24 cellular contexts compared by ENCODE assay signal in genomic region chr11:34823197-34823596, GRCh38.
DNase-seq lines count a peak whose midpoint lies in the region; ATAC-seq and TF ChIP-seq lines count a peak whose summit lies in the region.
"Had no signal": no experiment of that assay in that cellular context is flagged by ENCODE, and none has a peak within 500 bp of the region (broad histone marks: within the 10 kb centered on the region; RNA-seq: fewer than 3 reads in every experiment).

No MANE protein-coding gene starts in this region.

- no peaks in the 10 kb centered on the region for H4K20me1 ChIP-seq in mammary epithelial cell (ENCODE audit: insufficient read depth, low read length)

- H2AFZ ChIP-seq in mammary epithelial cell (ENCODE audit: low read depth, low read length): no peak overlapping the region
- peak overlapping the region; percentile 33 for H2AFZ ChIP-seq in parathyroid adenoma
- H2AFZ ChIP-seq: GM23338, PC-9 had no signal

- H3K4me1 ChIP-seq in breast epithelium (no peaks in the 10 kb centered on the region), mammary epithelial cell (ENCODE audit: insufficient read depth, low read length) (peaks cover 21% of the 10 kb centered on the region), gastroesophageal sphincter (no peaks in the 10 kb centered on the region), parathyroid adenoma (no peaks in the 10 kb centered on the region)
- H3K4me1 ChIP-seq: BE2C, SJCRH30 had no signal

- TF ChIP-seq POLR2A in breast epithelium (IDR thresholded peaks at IDR 0.05): no peak
- TF ChIP-seq POLR2A in gastroesophageal sphincter (IDR thresholded peaks at IDR 0.05): no peak

- H3K79me2 ChIP-seq in mammary epithelial cell (ENCODE audit: insufficient read depth, low read length) (no peaks in the 10 kb centered on the region), parathyroid adenoma (no peaks in the 10 kb centered on the region)

- no peak for TF ChIP-seq EP300 in Ishikawa (IDR thresholded peaks at IDR 0.05; ENCODE audit: borderline replicate concordance)
- TF ChIP-seq EP300 in gastroesophageal sphincter (IDR thresholded peaks at IDR 0.05): no peak

- H3K4me3 ChIP-seq in breast epithelium: no peak overlapping the region
- no peak overlapping the region for H3K4me3 ChIP-seq in mammary epithelial cell (replicated peaks in 1 of 3; ENCODE audit: insufficient read depth in 1 of 3, low read depth in 2 of 3, low read length in 3 of 3)
- H3K4me3 ChIP-seq in gastroesophageal sphincter: no peak overlapping the region
- H3K4me3 ChIP-seq in parathyroid adenoma (ENCODE audit: low read depth, low read length): no peak overlapping the region
- H3K4me3 ChIP-seq: GM23338, PC-9, SJCRH30 had no signal

- H3K4me2 ChIP-seq in mammary epithelial cell (ENCODE audit: insufficient read depth, low read depth, low read length): no peak overlapping the region
- no peak overlapping the region for H3K4me2 ChIP-seq in parathyroid adenoma (ENCODE audit: low read length)
- H3K4me2 ChIP-seq: GM23338, PC-9 had no signal

- peak; percentile 25 for ATAC-seq in gastroesophageal sphincter
- no peak for ATAC-seq in GM21576 (IDR thresholded peaks at IDR 0.05; ENCODE audit: unreplicated experiment)
- ATAC-seq: GM23338 had no signal

- H3K9me3 ChIP-seq in breast epithelium: no peaks in the 10 kb centered on the region
- H3K9me3 ChIP-seq in mammary epithelial cell (replicated peaks; ENCODE audit: insufficient read depth, low read length): no peaks in the 10 kb centered on the region
- no peaks in the 10 kb centered on the region for H3K9me3 ChIP-seq in gastroesophageal sphincter
- H3K9me3 ChIP-seq in parathyroid adenoma (ENCODE audit: control insufficient read depth, low read length): no peaks in the 10 kb centered on the region
- H3K9me3 ChIP-seq: BE2C, SJCRH30 had no signal

- intact Hi-C loops in breast epithelium (cut with DNase I; ENCODE audit: low total_unique reads): no loop called here
- intact Hi-C loops in mammary epithelial cell (cut with micrococcal nuclease): no loop called here

- peak in 1 of 2 donors; percentile 23 for DNase-seq in breast epithelium (ENCODE audit: low spot score in 2 of 2)
- DNase-seq in mammary epithelial cell: no peak
- no peak for DNase-seq in activated gamma-delta T cell treated with Interleukin-2 at 50 U/mL for 16 hours
- no peak for DNase-seq in DMS153 treated with DMSO at 0.1 percent for 48 hours (lab: John Stamatoyannopoulos, UW; ENCODE audit: unreplicated experiment)
- DNase-seq: BE2C; CD4-positive, CD25-positive, alpha-beta regulatory T cell; COR-L47; DMS 273 treated with DMSO at 0.1 percent for 48 hours; GDM1; HCEC 1CT; IMR-90; NCI-H1105; NCI-H2081; NCI-H510A treated with DMSO at 0.1 percent for 48 hours; NCI-H774; PC-9; SJCRH30 had no signal

- peak overlapping the region; percentile 57 to 83 for H3K27ac ChIP-seq in breast epithelium
- H3K27ac ChIP-seq in mammary epithelial cell (ENCODE audit: insufficient read depth, low read depth, low read length): no peak overlapping the region
- H3K27ac ChIP-seq in gastroesophageal sphincter: no peak overlapping the region
- H3K27ac ChIP-seq in parathyroid adenoma: no peak overlapping the region
- H3K27ac ChIP-seq: HL-60, PC-9, RWPE1, SJCRH30 had no signal

- dilution Hi-C loops in mammary epithelial cell (cut with HindIII; ENCODE audit: low sequenced_read_pairs): no loop called here

- no TSS peak for BruUV-seq in mammary epithelial cell (replicated peaks; lab: Mats Ljungman, UMichigan)

- no peak for TF ChIP-seq RAD21 in Ishikawa (IDR thresholded peaks at IDR 0.05; ENCODE audit: low read depth)

- H3K27me3 ChIP-seq in breast epithelium (no peaks in the 10 kb centered on the region), mammary epithelial cell (ENCODE audit: insufficient read depth, low read length) (no peaks in the 10 kb centered on the region), gastroesophageal sphincter (peaks cover 5% of the 10 kb centered on the region), parathyroid adenoma (ENCODE audit: control insufficient read depth, insufficient read depth, low read length) (no peaks in the 10 kb centered on the region)
- H3K27me3 ChIP-seq: BE2C, SJCRH30 had no signal

- in situ Hi-C loops in mammary epithelial cell (cut with MboI; ENCODE audit: low sequenced_read_pairs in 2 of 2): no loop called here

- H3K36me3 ChIP-seq in breast epithelium (no peaks in the 10 kb centered on the region), mammary epithelial cell (ENCODE audit: insufficient read depth, low read length) (no peaks in the 10 kb centered on the region), gastroesophageal sphincter (no peaks in the 10 kb centered on the region), parathyroid adenoma (ENCODE audit: control insufficient read depth, insufficient read depth, low read length) (no peaks in the 10 kb centered on the region)
- H3K36me3 ChIP-seq: BE2C, SJCRH30 had no signal

- CTCF ChIA-PET in mammary epithelial cell (lab: Charles Lee; ENCODE audit: low non-redundant PET): no interaction called here

- 86% methylated on average over 2 of the region's 3 CpGs for WGBS in mammary epithelial cell (ENCODE audit: low coverage, missing lambda C conversion rate)
- 83% methylated on average over 1 of the region's 3 CpGs for WGBS in gastroesophageal sphincter (ENCODE audit: low coverage in 1 of 2), 2 donors

- TF ChIP-seq CTCF in breast epithelium (IDR thresholded peaks at IDR 0.05) (no peak), mammary epithelial cell (conservative IDR thresholded peaks at IDR 0.05 in 1 of 2, IDR thresholded peaks at IDR 0.05 in 1 of 2; ENCODE audit: extremely low read depth in 1 of 2, insufficient read depth in 1 of 2, low read depth in 1 of 2, low read length in 2 of 2) (no peak), gastroesophageal sphincter (IDR thresholded peaks at IDR 0.05) (no peak), parathyroid adenoma (IDR thresholded peaks at IDR 0.05) (no peak)

- H3K9ac ChIP-seq in mammary epithelial cell (ENCODE audit: insufficient read depth, low read length) (no peak overlapping the region), parathyroid adenoma (no peak overlapping the region)

TF ChIP-seq in Ishikawa, 13 proteins besides CTCF, POLR2A, EP300 and RAD21:
- TF ChIP-seq, protein P1, sequence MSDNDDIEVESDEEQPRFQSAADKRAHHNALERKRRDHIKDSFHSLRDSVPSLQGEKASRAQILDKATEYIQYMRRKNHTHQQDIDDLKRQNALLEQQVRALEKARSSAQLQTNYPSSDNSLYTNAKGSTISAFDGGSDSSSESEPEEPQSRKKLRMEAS (IDR thresholded peaks at IDR 0.05): no peak
- no peak for TF ChIP-seq ZBTB7A (IDR thresholded peaks at IDR 0.05; ENCODE audit: low read depth)
- peak; percentile 35; the same call in 1 of the 2 replicates for TF ChIP-seq NFIC (IDR thresholded peaks at IDR 0.05)
- TF ChIP-seq TCF12 (IDR thresholded peaks at IDR 0.05; ENCODE audit: low read depth): 0 out of 2 replicates have a peak, but pooled peaks have one; percentile 40
- TF ChIP-seq, protein P2, sequence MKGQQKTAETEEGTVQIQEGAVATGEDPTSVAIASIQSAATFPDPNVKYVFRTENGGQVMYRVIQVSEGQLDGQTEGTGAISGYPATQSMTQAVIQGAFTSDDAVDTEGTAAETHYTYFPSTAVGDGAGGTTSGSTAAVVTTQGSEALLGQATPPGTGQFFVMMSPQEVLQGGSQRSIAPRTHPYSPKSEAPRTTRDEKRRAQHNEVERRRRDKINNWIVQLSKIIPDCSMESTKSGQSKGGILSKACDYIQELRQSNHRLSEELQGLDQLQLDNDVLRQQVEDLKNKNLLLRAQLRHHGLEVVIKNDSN (IDR thresholded peaks at IDR 0.05): peak; percentile 56
- TF ChIP-seq FOXM1 (IDR thresholded peaks at IDR 0.05; ENCODE audit: borderline replicate concordance, low read depth): no peak

Comparison
In these comparisons a context has a peak if more than half of its experiments do, and no peak if none do; other contexts are left out.
1. H3K27ac ChIP-seq: peak in breast epithelium (2 of 2); none in mammary epithelial cell (single experiment), gastroesophageal sphincter (0 of 4) and parathyroid adenoma (single experiment).